11 cellular contexts compared by ENCODE assay signal in genomic region chr16:28622532-28623171, GRCh38. TPM values are rescaled to one million over a fixed set of nuclear protein-coding genes. Genes with fewer than 3 reads are reported as not detected.
A peak's percentile ranks its signal among the peaks of the same experiment; 100 is the strongest.
DNase-seq lines count a peak whose midpoint lies in the region; ATAC-seq, FAIRE-seq and TF ChIP-seq lines count a peak whose summit lies in the region.
"Not testable (repeated sequence)": the region's sequence is repeated elsewhere in the genome, so short reads cannot be mapped to it uniquely, and the experiment has no call there.
"Had no signal": no experiment of that assay in that cellular context is flagged by ENCODE, and none has a peak within 500 bp of the region (broad histone marks: within the 10 kb centered on the region; RNA-seq: fewer than 3 reads in every experiment).

No MANE protein-coding gene starts in this region.

- POLR2A ChIA-PET in CD4-positive, alpha-beta memory T cell (lab: Charles Lee; ENCODE audit: partially characterized antibody) = interaction anchor here (0.9 kb wide), 1 partner anchor 313 kb away, joined by 4 read pairs; no protein-coding TSS in a partner anchor
- POLR2A ChIA-PET in WTC11 (lab: Charles Lee); HepG2 (lab: Yijun Ruan, JAX): not testable (repeated sequence)
- POLR2A ChIA-PET in activated naive CD8-positive, alpha-beta T cell treated with anti-CD3 and anti-CD28 coated beads, Interleukin-2, amount 10 ng/mL, durations not matched to agents 7 days and 5 days (lab: Charles Lee) = interaction anchor here (1.5 to 1.6 kb wide), 2 partner anchors 25 to 128 kb away, joined by 3 to 9 read pairs; partner anchors contain the start of gene APOBR

- CTCF ChIA-PET in CD4-positive, alpha-beta memory T cell (lab: Charles Lee; ENCODE audit: partially characterized antibody); HepG2 (lab: Yijun Ruan, JAX; ENCODE audit: low intra/inter-chr PET ratio, low total read pairs): not testable (repeated sequence)
- CTCF ChIA-PET in WTC11 (lab: Charles Lee) = interaction anchor here (1.0 to 1.2 kb wide), 2 partner anchors 26 to 301 kb away, joined by 3 read pairs; partner anchors contain the start of gene SULT1A2

- H3K36me3 Mint-ChIP-seq in CD4-positive, alpha-beta memory T cell; WTC11; activated naive CD8-positive, alpha-beta T cell treated with anti-CD3 and anti-CD28 coated beads, Interleukin-2, amount 10 ng/mL, durations not matched to agents 7 days and 5 days: not testable (repeated sequence)

- not testable (repeated sequence) for H3K9me3 Mint-ChIP-seq in CD4-positive, alpha-beta memory T cell; WTC11; activated naive CD8-positive, alpha-beta T cell treated with anti-CD3 and anti-CD28 coated beads, Interleukin-2, amount 10 ng/mL, durations not matched to agents 7 days and 5 days

- TF ChIP-seq POLR2A in HepG2 (IDR thresholded peaks at IDR 0.05; ENCODE audit: insufficient read depth in 1 of 2, low read depth in 2 of 2, low read length in 2 of 2) = not testable (repeated sequence)

- not testable (repeated sequence) for H3K9me2 ChIP-seq in MM.1S (replicated peaks; ENCODE audit: insufficient read depth, low read length)

- not testable (repeated sequence) for TF ChIP-seq CTCF in MM.1S (IDR thresholded peaks at IDR 0.05; ENCODE audit: low read length); WTC11 (IDR thresholded peaks at IDR 0.05); epithelial cell of proximal tubule (conservative IDR thresholded peaks at IDR 0.05; ENCODE audit: low read depth, low read length); HepG2 (CRISPR knock-in tag; IDR thresholded peaks at IDR 0.05); thoracic aorta (IDR thresholded peaks at IDR 0.05)

- H3K27ac ChIP-seq in CD4-positive, alpha-beta memory T cell (ENCODE audit: low read depth, low read length) = peak overlapping the region; percentile 21
- not testable (repeated sequence) for H3K27ac ChIP-seq in MM.1S (ENCODE audit: low read length); HepG2 (ENCODE audit: extremely low read length, insufficient read depth, low read length); rectal smooth muscle tissue (ENCODE audit: low read depth, low read length); thoracic aorta

- intact Hi-C loops in CD4-positive, alpha-beta memory T cell (cut with micrococcal nuclease); HepG2 (cut with micrococcal nuclease; ENCODE audit: unreplicated experiment): not testable (repeated sequence)

- in situ Hi-C loops in HepG2 (cut with HindIII; ENCODE audit: extremely low pct_ligation_motif_present, low pct_unique_long_range_greater_than_20kb) = not testable (repeated sequence)

- H3K9ac ChIP-seq in MM.1S (ENCODE audit: low read length) = peak overlapping the region; percentile 49; the same call in 1 of the 2 replicates
- not testable (repeated sequence) for H3K9ac ChIP-seq in HepG2 (ENCODE audit: insufficient read depth, low read depth, low read length); rectal smooth muscle tissue (ENCODE audit: low read length)

- peak overlapping the region in 1 of 2 donors; percentile 47 for H3K4me3 ChIP-seq in CD4-positive, alpha-beta memory T cell (ENCODE audit: low read length in 2 of 2)
- peak overlapping the region; percentile 77 for H3K4me3 ChIP-seq in MM.1S (ENCODE audit: low read length)
- peak overlapping the region; percentile 54 for H3K4me3 ChIP-seq in epithelial cell of proximal tubule (ENCODE audit: low read depth, low read length)
- H3K4me3 ChIP-seq in HepG2 (replicated peaks in 1 of 3; ENCODE audit: insufficient read depth in 1 of 3, low read depth in 2 of 3, low read length in 3 of 3) = not testable (repeated sequence)
- H3K4me3 ChIP-seq in rectal smooth muscle tissue (ENCODE audit: low read length) = peak overlapping the region; percentile 71
- peak overlapping the region; percentile 69 for H3K4me3 ChIP-seq in thoracic aorta

- TF ChIP-seq EP300 in HepG2 (IDR thresholded peaks at IDR 0.05; ENCODE audit: low read depth in 2 of 2, low read length in 2 of 2); HepG2 (CRISPR knock-in tag; IDR thresholded peaks at IDR 0.05; ENCODE audit: borderline replicate concordance): not testable (repeated sequence)

- not testable (repeated sequence) for H3K9me3 ChIP-seq in CD4-positive, alpha-beta memory T cell (ENCODE audit: control insufficient read depth in 1 of 2, low read length in 2 of 2); MM.1S (replicated peaks; ENCODE audit: insufficient read depth, low read length); HepG2 (ENCODE audit: low read length); thoracic aorta

- H3K36me3 ChIP-seq in CD4-positive, alpha-beta memory T cell (ENCODE audit: insufficient read depth, low read length); MM.1S (replicated peaks; ENCODE audit: insufficient read depth, low read length); HepG2 (replicated peaks in 1 of 2; ENCODE audit: control insufficient read depth in 1 of 2, insufficient read depth in 2 of 2, low read length in 2 of 2); rectal smooth muscle tissue (ENCODE audit: control insufficient read depth, insufficient read depth, low read length); thoracic aorta: not testable (repeated sequence)

- peak overlapping the region; percentile 95 for H3K4me2 ChIP-seq in MM.1S (ENCODE audit: low read depth, low read length)
- peak overlapping the region; percentile 52 for H3K4me2 ChIP-seq in HepG2 (ENCODE audit: low read depth, low read length)

- not testable (repeated sequence) for ATAC-seq in WTC11; thoracic aorta (ENCODE audit: insufficient number of reproducible peaks, low FRiP score, low read depth)
- ATAC-seq in activated naive CD8-positive, alpha-beta T cell treated with anti-CD3 and anti-CD28 coated beads, Interleukin-2, amount 10 ng/mL, durations not matched to agents 7 days and 5 days (ENCODE audit: low read depth) = peak; percentile 16
- ATAC-seq in HepG2 = peak; percentile 55

- H3K27me3 Mint-ChIP-seq in CD4-positive, alpha-beta memory T cell; WTC11 (ENCODE audit: low read depth): not testable (repeated sequence)
- peaks cover 16% of the 10 kb centered on the region for H3K27me3 Mint-ChIP-seq in activated naive CD8-positive, alpha-beta T cell treated with anti-CD3 and anti-CD28 coated beads, Interleukin-2, amount 10 ng/mL, durations not matched to agents 7 days and 5 days

- not testable (repeated sequence) for FAIRE-seq in HepG2 (lab: Jason Lieb, UNC)

- H3K27me3 ChIP-seq in CD4-positive, alpha-beta memory T cell (ENCODE audit: insufficient read depth, low read length); MM.1S (replicated peaks; ENCODE audit: insufficient read depth, low read length); HepG2 (ENCODE audit: control insufficient read depth in 1 of 2, insufficient read depth in 2 of 2, low read length in 2 of 2); rectal smooth muscle tissue (ENCODE audit: control insufficient read depth, insufficient read depth, low read length); thoracic aorta (replicated peaks; ENCODE audit: insufficient read depth): not testable (repeated sequence)

- peaks cover 13% of the 10 kb centered on the region for H3K4me1 ChIP-seq in CD4-positive, alpha-beta memory T cell (ENCODE audit: insufficient read depth, low read length)
- H3K4me1 ChIP-seq in MM.1S (ENCODE audit: low read length); rectal smooth muscle tissue (ENCODE audit: control insufficient read depth, insufficient read depth, low read length); thoracic aorta (ENCODE audit: control insufficient read depth in 1 of 2, low read depth in 2 of 2): not testable (repeated sequence)
- H3K4me1 ChIP-seq in HepG2 (ENCODE audit: insufficient read depth, low read length) = peaks cover 40% of the 10 kb centered on the region

- peak overlapping the region; percentile 30 to 82 (median 53) for H3K27ac Mint-ChIP-seq in CD4-positive, alpha-beta memory T cell
- H3K27ac Mint-ChIP-seq in WTC11 = not testable (repeated sequence)
- peak overlapping the region; percentile 76 for H3K27ac Mint-ChIP-seq in activated naive CD8-positive, alpha-beta T cell treated with anti-CD3 and anti-CD28 coated beads, Interleukin-2, amount 10 ng/mL, durations not matched to agents 7 days and 5 days

- not testable (repeated sequence) for H3F3A ChIP-seq in MM.1S (ENCODE audit: insufficient read depth, low read length)

- H3K79me2 ChIP-seq in MM.1S (ENCODE audit: low read length); HepG2 (ENCODE audit: insufficient read depth, low read length): not testable (repeated sequence)

- not testable (repeated sequence) for TF ChIP-seq RAD21 in HepG2 (CRISPR knock-in tag; IDR thresholded peaks at IDR 0.05)

- peak overlapping the region; percentile 78 to 89 (median 84) for H3K4me3 Mint-ChIP-seq in CD4-positive, alpha-beta memory T cell
- peak overlapping the region; percentile 52 for H3K4me3 Mint-ChIP-seq in WTC11
- peak overlapping the region; percentile 90 for H3K4me3 Mint-ChIP-seq in activated naive CD8-positive, alpha-beta T cell treated with anti-CD3 and anti-CD28 coated beads, Interleukin-2, amount 10 ng/mL, durations not matched to agents 7 days and 5 days

- H3K4me1 Mint-ChIP-seq in CD4-positive, alpha-beta memory T cell = peaks cover 8 to 27% (median 16%) of the 10 kb centered on the region in 4 donors
- peaks cover 23% of the 10 kb centered on the region for H3K4me1 Mint-ChIP-seq in WTC11
- peaks cover 16% of the 10 kb centered on the region for H3K4me1 Mint-ChIP-seq in activated naive CD8-positive, alpha-beta T cell treated with anti-CD3 and anti-CD28 coated beads, Interleukin-2, amount 10 ng/mL, durations not matched to agents 7 days and 5 days

- peak overlapping the region; percentile 86 for H2AFZ ChIP-seq in MM.1S (ENCODE audit: low read length)
- H2AFZ ChIP-seq in HepG2 (ENCODE audit: low read length) = not testable (repeated sequence)

- DNase-seq in CD4-positive, alpha-beta memory T cell; MM.1S; WTC11 (ENCODE audit: low spot score); activated naive CD8-positive, alpha-beta T cell treated with anti-CD3 and anti-CD28 coated beads, Interleukin-2, amount 10 ng/mL, durations not matched to agents 7 days and 5 days; epithelial cell of proximal tubule (ENCODE audit: low read depth); HepG2 (ENCODE audit: low spot score); thoracic aorta (ENCODE audit: low spot score): not testable (repeated sequence)

- H4K20me1 ChIP-seq in MM.1S (ENCODE audit: insufficient read depth, low read length); HepG2 (ENCODE audit: insufficient read depth, low read length): not testable (repeated sequence)

- BruUV-seq in HepG2 (replicated peaks; lab: Mats Ljungman, UMichigan) = not testable (repeated sequence)

- 40% methylated on average over 24 of the region's 24 CpGs for WGBS in HepG2 (ENCODE audit: low lambda C conversion rate)

RNA-seq across cellular contexts. Expression of gene SULT1A1, which starts 12.8 kb away (rescaled TPM):
- 10 to 100 TPM; 12.4 to 13.2 TPM for total RNA-seq in CD4-positive, alpha-beta memory T cell
- polyA plus RNA-seq in CD4-positive, alpha-beta memory T cell = 1 to 10 TPM; 4.7 to 6.3 TPM
- total RNA-seq in WTC11 (2021) (3.2 to 5.6 TPM (median 5.4 TPM) in 3 replicates), epithelial cell of proximal tubule (0.72 and 8.6 TPM in 2 replicates), HepG2 (2016; rRNA removed; fragmentation: Illumina TruSeq; extraction: Trizol) (147 and 174 TPM in 2 replicates), thoracic aorta (10 to 100 TPM in 1 of 2 donors, 1 to 10 TPM in 1; 7.0 to 27.2 TPM)
- total RNA-seq in activated naive CD8-positive, alpha-beta T cell treated with anti-CD3 and anti-CD28 coated beads, Interleukin-2, amount 10 ng/mL, durations not matched to agents 7 days and 5 days = 10 to 100 TPM; 16.3 to 17.5 TPM
- 53.8 and 58.2 TPM in 2 replicates for total RNA-seq in HepG2 (2016; cell fraction: cytosol; rRNA removed; fragmentation: Illumina TruSeq; extraction: Trizol; ENCODE audit: low read depth)
- total RNA-seq in HepG2 (2016; cell fraction: insoluble cytoplasmic fraction; rRNA removed; fragmentation: Illumina TruSeq; extraction: Trizol) = 157 and 177 TPM in 2 replicates
- 56.7 and 63.7 TPM in 2 replicates for total RNA-seq in HepG2 (2016; cell fraction: membrane; rRNA removed; fragmentation: Illumina TruSeq; extraction: Trizol)
- 55.4 and 59.6 TPM in 2 replicates for total RNA-seq in HepG2 (2016; cell fraction: nucleus; rRNA removed; fragmentation: Illumina TruSeq; extraction: Trizol)
- polyA plus RNA-seq in HepG2 (2011; rRNA removed) = 114 and 117 TPM in 2 replicates
- polyA plus RNA-seq in HepG2 (2011; cell fraction: cytosol; rRNA removed) = 87.7 and 112 TPM in 2 replicates
- 78.9 and 79.1 TPM in 2 replicates for polyA plus RNA-seq in HepG2 (2011; cell fraction: nucleus; rRNA removed)
- 97.2 and 132 TPM in 2 replicates for polyA plus RNA-seq in HepG2 (2012)
- 63.2 and 71.4 TPM in 2 replicates for polyA plus RNA-seq in HepG2 (2016; cell fraction: cytosol; fragmentation: Illumina TruSeq; extraction: Trizol; ENCODE audit: low read depth)
- 204 and 206 TPM in 2 replicates for polyA plus RNA-seq in HepG2 (2016; cell fraction: insoluble cytoplasmic fraction; fragmentation: Illumina TruSeq; extraction: Trizol; ENCODE audit: low read depth)
- polyA plus RNA-seq in HepG2 (2016; cell fraction: membrane; fragmentation: Illumina TruSeq; extraction: Trizol; ENCODE audit: low read depth) = 50.8 and 59.5 TPM in 2 replicates
- 122 and 123 TPM in 2 replicates for polyA plus RNA-seq in HepG2 (2016; cell fraction: nucleus; fragmentation: Illumina TruSeq; extraction: Trizol; ENCODE audit: insufficient read depth, low read depth)
- 18.9 and 75.8 TPM in 2 replicates for polyA minus RNA-seq in HepG2 (2011; rRNA and poly(A)+ RNA removed; ENCODE audit: low replicate concordance)
- 33.0 and 38.4 TPM in 2 replicates for polyA minus RNA-seq in HepG2 (2011; cell fraction: cytosol; rRNA and poly(A)+ RNA removed)
- 20.5 and 29.8 TPM in 2 replicates for polyA minus RNA-seq in HepG2 (2011; cell fraction: nucleus; rRNA and poly(A)+ RNA removed)

RNA-seq across cellular contexts. Expression of gene NPIPB8, which starts 15.2 kb away (rescaled TPM):
- not detected for total RNA-seq in CD4-positive, alpha-beta memory T cell
- not detected for polyA plus RNA-seq in CD4-positive, alpha-beta memory T cell
- total RNA-seq in WTC11 (2021) (1.1 to 2.1 TPM (median 1.3 TPM) in 3 replicates), epithelial cell of proximal tubule (not detected in 2 replicates), HepG2 (2016; rRNA removed; fragmentation: Illumina TruSeq; extraction: Trizol) (0.49 TPM in 1 of 2 replicates, not detected in the other), thoracic aorta (not detected)
- total RNA-seq in activated naive CD8-positive, alpha-beta T cell treated with anti-CD3 and anti-CD28 coated beads, Interleukin-2, amount 10 ng/mL, durations not matched to agents 7 days and 5 days = 1 to 10 TPM; 1.1 to 2.4 TPM
- not detected in 2 replicates for total RNA-seq in HepG2 (2016; cell fraction: cytosol; rRNA removed; fragmentation: Illumina TruSeq; extraction: Trizol; ENCODE audit: low read depth)
- total RNA-seq in HepG2 (2016; cell fraction: insoluble cytoplasmic fraction; rRNA removed; fragmentation: Illumina TruSeq; extraction: Trizol) = 0.82 TPM in 1 of 2 replicates, not detected in the other
- total RNA-seq in HepG2 (2016; cell fraction: membrane; rRNA removed; fragmentation: Illumina TruSeq; extraction: Trizol) = not detected in 2 replicates
- total RNA-seq in HepG2 (2016; cell fraction: nucleus; rRNA removed; fragmentation: Illumina TruSeq; extraction: Trizol) = 1.8 and 2.2 TPM in 2 replicates
- 2.3 and 2.9 TPM in 2 replicates for polyA plus RNA-seq in HepG2 (2011; rRNA removed)
- polyA plus RNA-seq in HepG2 (2011; cell fraction: cytosol; rRNA removed) = not detected in 2 replicates
- 1.3 and 2.4 TPM in 2 replicates for polyA plus RNA-seq in HepG2 (2011; cell fraction: nucleus; rRNA removed)
- polyA plus RNA-seq in HepG2 (2012) = 0.71 and 2.0 TPM in 2 replicates
- not detected in 2 replicates for polyA plus RNA-seq in HepG2 (2016; cell fraction: cytosol; fragmentation: Illumina TruSeq; extraction: Trizol; ENCODE audit: low read depth)
- not detected in 2 replicates for polyA plus RNA-seq in HepG2 (2016; cell fraction: insoluble cytoplasmic fraction; fragmentation: Illumina TruSeq; extraction: Trizol; ENCODE audit: low read depth)
- polyA plus RNA-seq in HepG2 (2016; cell fraction: membrane; fragmentation: Illumina TruSeq; extraction: Trizol; ENCODE audit: low read depth) = not detected in 2 replicates
- 5.4 and 6.5 TPM in 2 replicates for polyA plus RNA-seq in HepG2 (2016; cell fraction: nucleus; fragmentation: Illumina TruSeq; extraction: Trizol; ENCODE audit: insufficient read depth, low read depth)
- polyA minus RNA-seq in HepG2 (2011; rRNA and poly(A)+ RNA removed; ENCODE audit: low replicate concordance) = 0.63 and 3.7 TPM in 2 replicates
- polyA minus RNA-seq in HepG2 (2011; cell fraction: cytosol; rRNA and poly(A)+ RNA removed) = not detected in 2 replicates
- 3.6 and 6.1 TPM in 2 replicates for polyA minus RNA-seq in HepG2 (2011; cell fraction: nucleus; rRNA and poly(A)+ RNA removed)
- total RNA-seq: chondrocyte, Daoy, myocyte had no signal

RNA-seq across cellular contexts. Expression of gene SULT1A2, which starts 25.8 kb away (rescaled TPM):
- total RNA-seq in CD4-positive, alpha-beta memory T cell = under 1 TPM; 0.25 to 0.49 TPM
- under 1 TPM; 0.18 TPM for polyA plus RNA-seq in CD4-positive, alpha-beta memory T cell
- total RNA-seq in WTC11 (2021) = 0.35 to 0.87 TPM (median 0.55 TPM) in 3 replicates
- 1 to 10 TPM in 1 of 2 experiments, under 1 TPM in 1; 0.91 to 1.0 TPM for total RNA-seq in activated naive CD8-positive, alpha-beta T cell treated with anti-CD3 and anti-CD28 coated beads, Interleukin-2, amount 10 ng/mL, durations not matched to agents 7 days and 5 days
- total RNA-seq in epithelial cell of proximal tubule = 0.17 TPM in 1 of 2 replicates, not detected in the other
- 34.2 and 35.2 TPM in 2 replicates for total RNA-seq in HepG2 (2016; rRNA removed; fragmentation: Illumina TruSeq; extraction: Trizol)
- total RNA-seq in HepG2 (2016; cell fraction: cytosol; rRNA removed; fragmentation: Illumina TruSeq; extraction: Trizol; ENCODE audit: low read depth) = 19.8 and 21.5 TPM in 2 replicates
- total RNA-seq in HepG2 (2016; cell fraction: insoluble cytoplasmic fraction; rRNA removed; fragmentation: Illumina TruSeq; extraction: Trizol) = 36.3 and 38.2 TPM in 2 replicates
- 19.3 and 19.9 TPM in 2 replicates for total RNA-seq in HepG2 (2016; cell fraction: membrane; rRNA removed; fragmentation: Illumina TruSeq; extraction: Trizol)
- total RNA-seq in HepG2 (2016; cell fraction: nucleus; rRNA removed; fragmentation: Illumina TruSeq; extraction: Trizol) = 23.5 and 24.0 TPM in 2 replicates
- 32.9 and 33.0 TPM in 2 replicates for polyA plus RNA-seq in HepG2 (2011; rRNA removed)
- 14.0 and 21.3 TPM in 2 replicates for polyA plus RNA-seq in HepG2 (2011; cell fraction: cytosol; rRNA removed)
- polyA plus RNA-seq in HepG2 (2011; cell fraction: nucleus; rRNA removed) = 86.1 and 93.8 TPM in 2 replicates
- 18.7 and 23.6 TPM in 2 replicates for polyA plus RNA-seq in HepG2 (2012)
- 18.2 and 18.9 TPM in 2 replicates for polyA plus RNA-seq in HepG2 (2016; cell fraction: cytosol; fragmentation: Illumina TruSeq; extraction: Trizol; ENCODE audit: low read depth)
- 33.4 and 34.7 TPM in 2 replicates for polyA plus RNA-seq in HepG2 (2016; cell fraction: insoluble cytoplasmic fraction; fragmentation: Illumina TruSeq; extraction: Trizol; ENCODE audit: low read depth)
- polyA plus RNA-seq in HepG2 (2016; cell fraction: membrane; fragmentation: Illumina TruSeq; extraction: Trizol; ENCODE audit: low read depth) = 14.3 and 21.1 TPM in 2 replicates
- polyA plus RNA-seq in HepG2 (2016; cell fraction: nucleus; fragmentation: Illumina TruSeq; extraction: Trizol; ENCODE audit: insufficient read depth, low read depth) = 56.7 and 59.1 TPM in 2 replicates
- polyA minus RNA-seq in HepG2 (2011; rRNA and poly(A)+ RNA removed; ENCODE audit: low replicate concordance) = 2.7 and 14.8 TPM in 2 replicates
- 5.5 and 6.4 TPM in 2 replicates for polyA minus RNA-seq in HepG2 (2011; cell fraction: cytosol; rRNA and poly(A)+ RNA removed)
- polyA minus RNA-seq in HepG2 (2011; cell fraction: nucleus; rRNA and poly(A)+ RNA removed) = 14.0 and 15.7 TPM in 2 replicates
- not detected for total RNA-seq in thoracic aorta
- total RNA-seq: chondrocyte, Daoy, myocyte had no signal

Comparison
In these comparisons a context has a peak if more than half of its experiments do, and no peak if none do; other contexts are left out.
1. RNA of gene SULT1A2, which starts 25.8 kb away (total RNA-seq): 19.3 to 38.2 TPM in HepG2; 0.91 to 1.0 TPM in activated naive CD8-positive, alpha-beta T cell treated with anti-CD3 and anti-CD28 coated beads, Interleukin-2, amount 10 ng/mL, durations not matched to agents 7 days and 5 days, 0.25 to 0.49 TPM in CD4-positive, alpha-beta memory T cell, 0.35 to 0.87 TPM in WTC11, 0.17 TPM in epithelial cell of proximal tubule and not detected in thoracic aorta; every median in the first group is over 10 times any median in the second.
2. Peak in every context shown above with its lines, with median percentiles within 50 percentile points of each other: H3K4me3 Mint-ChIP-seq.